In the genomic region with DNA sequence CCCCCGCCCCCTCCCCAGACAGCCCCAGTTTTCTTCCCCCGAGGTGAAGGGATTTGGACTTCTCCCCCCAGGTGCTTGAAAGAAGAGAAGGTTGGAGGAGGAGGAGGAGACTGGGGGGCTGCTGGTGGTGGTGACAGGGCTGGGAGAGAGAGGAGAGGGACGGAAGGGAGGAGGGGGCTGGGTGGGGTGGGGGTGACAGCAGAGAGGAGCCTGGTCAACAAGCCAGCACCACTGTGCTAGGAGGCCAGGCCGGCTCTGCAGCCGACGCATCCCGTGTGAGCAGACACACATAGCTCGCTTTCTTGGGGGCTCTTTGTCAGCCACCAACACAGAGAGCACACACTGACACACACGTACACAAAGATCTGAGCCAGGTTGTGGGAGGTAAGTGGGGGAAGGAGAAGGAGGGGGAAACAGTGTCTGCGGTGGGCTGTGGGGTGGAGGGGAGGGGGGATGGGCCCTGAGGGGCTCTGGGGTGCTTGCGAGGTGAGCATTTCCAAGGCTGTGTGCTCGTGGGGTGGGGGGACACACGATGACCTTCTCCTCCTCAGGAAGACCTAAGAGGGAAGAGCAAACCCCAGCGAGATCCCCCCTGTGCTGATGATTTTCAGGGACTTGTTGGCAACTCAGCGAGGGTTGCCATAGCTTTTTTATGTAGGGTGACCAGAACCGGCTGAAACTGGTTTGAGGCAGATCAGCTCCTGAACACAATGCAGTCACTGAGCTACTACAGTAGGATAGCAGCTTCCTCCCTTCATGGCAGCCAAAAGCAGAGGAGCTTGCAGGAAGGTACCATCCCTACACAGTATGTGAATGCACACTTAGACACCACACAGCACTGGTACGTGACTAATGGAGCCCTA, we compare ENCODE assay signal across 1 cellular context.
A peak's percentile ranks its signal among the peaks of the same experiment; 100 is the strongest.
TF ChIP-seq lines count a peak whose summit lies in the region.

A gene with protein sequence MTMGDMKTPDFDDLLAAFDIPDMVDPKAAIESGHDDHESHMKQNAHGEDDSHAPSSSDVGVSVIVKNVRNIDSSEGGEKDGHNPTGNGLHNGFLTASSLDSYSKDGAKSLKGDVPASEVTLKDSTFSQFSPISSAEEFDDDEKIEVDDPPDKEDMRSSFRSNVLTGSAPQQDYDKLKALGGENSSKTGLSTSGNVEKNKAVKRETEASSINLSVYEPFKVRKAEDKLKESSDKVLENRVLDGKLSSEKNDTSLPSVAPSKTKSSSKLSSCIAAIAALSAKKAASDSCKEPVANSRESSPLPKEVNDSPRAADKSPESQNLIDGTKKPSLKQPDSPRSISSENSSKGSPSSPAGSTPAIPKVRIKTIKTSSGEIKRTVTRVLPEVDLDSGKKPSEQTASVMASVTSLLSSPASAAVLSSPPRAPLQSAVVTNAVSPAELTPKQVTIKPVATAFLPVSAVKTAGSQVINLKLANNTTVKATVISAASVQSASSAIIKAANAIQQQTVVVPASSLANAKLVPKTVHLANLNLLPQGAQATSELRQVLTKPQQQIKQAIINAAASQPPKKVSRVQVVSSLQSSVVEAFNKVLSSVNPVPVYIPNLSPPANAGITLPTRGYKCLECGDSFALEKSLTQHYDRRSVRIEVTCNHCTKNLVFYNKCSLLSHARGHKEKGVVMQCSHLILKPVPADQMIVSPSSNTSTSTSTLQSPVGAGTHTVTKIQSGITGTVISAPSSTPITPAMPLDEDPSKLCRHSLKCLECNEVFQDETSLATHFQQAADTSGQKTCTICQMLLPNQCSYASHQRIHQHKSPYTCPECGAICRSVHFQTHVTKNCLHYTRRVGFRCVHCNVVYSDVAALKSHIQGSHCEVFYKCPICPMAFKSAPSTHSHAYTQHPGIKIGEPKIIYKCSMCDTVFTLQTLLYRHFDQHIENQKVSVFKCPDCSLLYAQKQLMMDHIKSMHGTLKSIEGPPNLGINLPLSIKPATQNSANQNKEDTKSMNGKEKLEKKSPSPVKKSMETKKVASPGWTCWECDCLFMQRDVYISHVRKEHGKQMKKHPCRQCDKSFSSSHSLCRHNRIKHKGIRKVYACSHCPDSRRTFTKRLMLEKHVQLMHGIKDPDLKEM (N-terminal part only) (plus strand): TSS at position 732 of the 863 bp plus-strand sequence. CDS start 53,411 bp downstream, outside the sequence.

TF ChIP-seq in endothelial cell of umbilical vein, 7 proteins besides CTCF, POLR2A, EP300 and RAD21:
- TF ChIP-seq JUN (IDR thresholded peaks at IDR 0.05; ENCODE audit: borderline replicate concordance, insufficient read depth, insufficient read length, low read depth) = peak; percentile 2
- TF ChIP-seq FOS (IDR thresholded peaks at IDR 0.05; ENCODE audit: borderline replicate concordance, insufficient read depth, low read length) = no peak
